16 cellular contexts compared by ENCODE assay signal in genomic region chr6:33552252-33552651, GRCh38. TPM values are rescaled to one million over a fixed set of nuclear protein-coding genes. Genes with fewer than 3 reads are reported as not detected.
DNase-seq lines count a peak whose midpoint lies in the region; ATAC-seq, FAIRE-seq and TF ChIP-seq lines count a peak whose summit lies in the region.
"Had no signal": no experiment of that assay in that cellular context is flagged by ENCODE, and none has a peak within 500 bp of the region (broad histone marks: within the 10 kb centered on the region; RNA-seq: fewer than 3 reads in every experiment).

No MANE protein-coding gene starts in this region.

- no peak for TF ChIP-seq POLR2A in K562 (conservative IDR thresholded peaks at IDR 0.05)

- H3K9me3 ChIP-seq in K562 (replicated peaks; ENCODE audit: control insufficient read depth, insufficient read depth, low read depth, low read length) (no peaks in the 10 kb centered on the region), OCI-LY7 (ENCODE audit: low read length) (no peaks in the 10 kb centered on the region)
- H3K9me3 ChIP-seq: Caco-2, HAP-1 had no signal

- H3K79me2 ChIP-seq in K562 (ENCODE audit: control insufficient read depth, insufficient read depth, low read length) (no peaks in the 10 kb centered on the region), OCI-LY7 (ENCODE audit: insufficient read depth, low read depth, low read length) (no peaks in the 10 kb centered on the region)

- H3K9ac ChIP-seq in K562 (ENCODE audit: insufficient read depth in 1 of 2, low read depth in 2 of 2, low read length in 2 of 2): no peak overlapping the region
- H3K9ac ChIP-seq: BLaER1 had no signal

- TF ChIP-seq CTCF in RWPE1 (conservative IDR thresholded peaks at IDR 0.05; ENCODE audit: low read depth) (no peak), K562 (IDR thresholded peaks at IDR 0.05 in 2 of 3, conservative IDR thresholded peaks at IDR 0.05 in 1 of 3; ENCODE audit: insufficient read depth in 2 of 3, low read depth in 1 of 3, low read length in 3 of 3) (no peak), OCI-LY7 (conservative IDR thresholded peaks at IDR 0.05; ENCODE audit: low read length) (no peak)

- no peaks in the 10 kb centered on the region for H3K9me2 ChIP-seq in OCI-LY7 (ENCODE audit: insufficient read depth, low read length)

- no peak overlapping the region for H2AFZ ChIP-seq in K562 (ENCODE audit: low read depth, low read length)
- H2AFZ ChIP-seq in OCI-LY7 (ENCODE audit: low read length): no peak overlapping the region

- no peak overlapping the region for H3K4me2 ChIP-seq in K562 (ENCODE audit: insufficient read depth, low read length)
- no peak overlapping the region for H3K4me2 ChIP-seq in OCI-LY7 (ENCODE audit: low read length)
- H3K4me2 ChIP-seq: BLaER1 had no signal

- H4K20me1 ChIP-seq in K562 (replicated peaks; ENCODE audit: control insufficient read depth, insufficient read depth, low read length) (no peaks in the 10 kb centered on the region), OCI-LY7 (ENCODE audit: insufficient read depth, low read length) (no peaks in the 10 kb centered on the region)
- H4K20me1 ChIP-seq: BLaER1 had no signal

- H3K4me3 ChIP-seq in K562 (no peak overlapping the region), OCI-LY7 (ENCODE audit: low read depth, low read length, poor library complexity, severe bottlenecking) (no peak overlapping the region)
- H3K4me3 ChIP-seq: BLaER1, HAP-1 had no signal

- CTCF ChIA-PET in HEK293T (lab: Yijun Ruan, JAX): no interaction called here
- CTCF ChIA-PET in RWPE1 (lab: Yijun Ruan, JAX): interaction anchor here (0.7 kb wide), 1 partner anchor 12 kb away, joined by 4 read pairs; no protein-coding TSS in a partner anchor
- CTCF ChIA-PET in K562 (lab: Yijun Ruan, JAX; ENCODE audit: low intra/inter-chr PET ratio): no interaction called here
- CTCF ChIA-PET in OCI-LY7 (lab: Charles Lee; ENCODE audit: unreplicated experiment): no interaction called here

- TF ChIP-seq EP300 in K562 (IDR thresholded peaks at IDR 0.05; ENCODE audit: low read length): no peak

- BruUV-seq in K562 (replicated peaks; lab: Mats Ljungman, UMichigan) (no TSS peak), OCI-LY7 (replicated peaks; lab: Mats Ljungman, UMichigan) (no TSS peak)

- H3K27me3 ChIP-seq in K562 (ENCODE audit: control insufficient read depth in 2 of 2, insufficient read depth in 2 of 2, low read length in 2 of 2): peaks cover 0 to 2% of the 10 kb centered on the region in 2 experiments; a peak in 1 of 5 replicates
- H3K27me3 ChIP-seq: BLaER1 had no signal

- FAIRE-seq in K562 (lab: Jason Lieb, UNC): no peak
- FAIRE-seq: G401.6, GM12892, H54 had no signal

- no peak for DNase-seq in HEK293T (ENCODE audit: extremely low spot score)
- no peak for DNase-seq in RWPE1 (ENCODE audit: low spot score)
- DNase-seq in K562 (ENCODE audit: extremely low read depth in 1 of 4, low spot score in 3 of 4): no peak
- DNase-seq in OCI-LY7 (ENCODE audit: low spot score): no peak
- DNase-seq in T1000 (lab: John Stamatoyannopoulos, UW): no peak
- no peak for DNase-seq in NCI-H1105 treated with DMSO at 0.1 percent for 48 hours (lab: John Stamatoyannopoulos, UW)
- DNase-seq: Caco-2; CD4-positive, CD25-positive, alpha-beta regulatory T cell; CD8-positive, alpha-beta T cell; DND-41; GOT3 had no signal

- no peaks in the 10 kb centered on the region for H3K36me3 ChIP-seq in K562 (ENCODE audit: control insufficient read depth, insufficient read depth, low read length)
- H3K36me3 ChIP-seq in OCI-LY7 (ENCODE audit: insufficient read depth, low read length): no peaks in the 10 kb centered on the region
- H3K36me3 ChIP-seq: BLaER1, HAP-1 had no signal

- in situ Hi-C loops in K562 (cut with MboI): no loop called here

- POLR2A ChIA-PET in HEK293T (lab: Yijun Ruan, JAX) (no interaction called here), RWPE1 (lab: Yijun Ruan, JAX; ENCODE audit: low non-redundant PET) (no interaction called here), K562 (lab: Yijun Ruan, JAX) (interaction anchor here (0.6 kb wide), 3 partner anchors 7 to 158 kb away, joined by 3 to 4 read pairs (median 4); no protein-coding TSS in a partner anchor), OCI-LY7 (lab: Charles Lee) (no interaction called here)

- TF ChIP-seq RAD21 in K562 (CRISPR knock-in tag; conservative IDR thresholded peaks at IDR 0.05 in 1 of 2, IDR thresholded peaks at IDR 0.05 in 1 of 2): no peak

- intact Hi-C loops in K562 (cut with micrococcal nuclease) (no loop called here), OCI-LY7 (cut with micrococcal nuclease; ENCODE audit: unreplicated experiment) (no loop called here)

- 43% methylated on average over 7 of the region's 7 CpGs for WGBS in K562 (ENCODE audit: insufficient coverage, low coverage, missing lambda C conversion rate)

- H3K9me1 ChIP-seq in K562 (ENCODE audit: control insufficient read depth, insufficient read depth, low read length): no peaks in the 10 kb centered on the region

- H3K4me1 ChIP-seq in K562 (replicated peaks in 1 of 2; ENCODE audit: control insufficient read depth in 2 of 2, insufficient read depth in 2 of 2, low read length in 2 of 2): peaks cover 0 to 3% of the 10 kb centered on the region in 2 experiments; a peak in 1 of 5 replicates
- H3K4me1 ChIP-seq in OCI-LY7 (ENCODE audit: insufficient read depth, low read length, poor library complexity, severe bottlenecking): peaks cover 14% of the 10 kb centered on the region
- H3K4me1 ChIP-seq: HAP-1 had no signal

- H3K27ac ChIP-seq in RWPE1 (peak overlapping the region; percentile 93), K562 (ENCODE audit: extremely low read depth, low read depth, low read length) (no peak overlapping the region), OCI-LY7 (ENCODE audit: low read depth, low read length, poor library complexity, severe bottlenecking) (no peak overlapping the region)
- H3K27ac ChIP-seq: BLaER1 had no signal

- ATAC-seq in K562: no peak
- ATAC-seq: CD8-positive, alpha-beta T cell had no signal

TF ChIP-seq in HEK293T, 16 proteins besides CTCF, POLR2A, EP300 and RAD21:
- TF ChIP-seq ZNF384 (IDR thresholded peaks at IDR 0.05) (peak; percentile 33; the same call in 1 of the 2 replicates), FOXK2 (IDR thresholded peaks at IDR 0.05) (no peak)

TF ChIP-seq in K562, 482 proteins besides CTCF, POLR2A, EP300 and RAD21:
- TF ChIP-seq ZNF316 (IDR thresholded peaks at IDR 0.05) (peak; percentile 74), C11orf30 (IDR thresholded peaks at IDR 0.05; ENCODE audit: low read depth) (0 out of 2 replicates have a peak, but pooled peaks have one; percentile 34), MAFG (tag; conservative IDR thresholded peaks at IDR 0.05) (0 out of 2 replicates have a peak, but pooled peaks have one; percentile 32), ILK (tag; IDR thresholded peaks at IDR 0.05; ENCODE audit: borderline replicate concordance, low read depth) (no peak)
TF ChIP-seq in K562: peak in this region for 3.

RNA-seq across cellular contexts. Expression of gene BAK1, which starts 27.8 kb away (rescaled TPM):
- total RNA-seq in K562 (2011; cell fraction: chromatin; rRNA removed; ENCODE audit: low replicate concordance): 5.4 and 22.3 TPM in 2 replicates
- 18.4 and 20.8 TPM in 2 replicates for total RNA-seq in K562 (2011; cell fraction: nucleolus; rRNA removed)
- total RNA-seq in K562 (2011; cell fraction: nucleoplasm; rRNA removed): 18.6 and 21.4 TPM in 2 replicates
- total RNA-seq in K562 (2014; rRNA removed) (11.5 and 14.8 TPM in 2 replicates), K562 (2014; rRNA removed; fragmentation: Illumina TruSeq; extraction: Trizol) (14.4 and 16.5 TPM in 2 replicates), K562 (2015; rRNA removed; fragmentation: Illumina TruSeq; extraction: Trizol) (24.6 and 26.0 TPM in 2 replicates), K562 (2021) (28.2 and 30.7 TPM in 2 replicates), OCI-LY7 (2022) (29.9 and 33.8 TPM in 2 replicates)
- polyA plus RNA-seq in K562 (2011; rRNA removed) (18.9 and 22.7 TPM in 2 replicates), K562 (2014; fragmentation: Illumina TruSeq; extraction: Trizol) (23.7 and 28.2 TPM in 2 replicates), K562 (2014; fragmentation: Nextera tagmentation; extraction: Ambion mirVana) (1 to 10 TPM; 5.4 to 9.7 TPM), K562 (2014; rRNA removed) (24.1 and 26.2 TPM in 2 replicates)
- 27.6 and 36.1 TPM in 2 replicates for polyA plus RNA-seq in K562 (2011; cell fraction: cytosol; rRNA removed)
- polyA plus RNA-seq in K562 (2011; cell fraction: nucleus; rRNA removed): 19.6 and 25.1 TPM in 2 replicates
- polyA plus RNA-seq in K562 (2012): 23.7 and 26.4 TPM in 2 replicates
- 12.4 and 16.0 TPM in 2 replicates for polyA minus RNA-seq in K562 (2011; rRNA and poly(A)+ RNA removed)
- polyA minus RNA-seq in K562 (2011; cell fraction: cytosol; rRNA and poly(A)+ RNA removed): 16.0 and 18.0 TPM in 2 replicates
- 5.7 and 7.8 TPM in 2 replicates for polyA minus RNA-seq in K562 (2011; cell fraction: nucleus; rRNA and poly(A)+ RNA removed)
- 10.6 and 13.9 TPM in 2 replicates for total RNA-seq in OCI-LY7 (2014; rRNA removed; shearing (Covaris generic))
